In the genomic region with DNA sequence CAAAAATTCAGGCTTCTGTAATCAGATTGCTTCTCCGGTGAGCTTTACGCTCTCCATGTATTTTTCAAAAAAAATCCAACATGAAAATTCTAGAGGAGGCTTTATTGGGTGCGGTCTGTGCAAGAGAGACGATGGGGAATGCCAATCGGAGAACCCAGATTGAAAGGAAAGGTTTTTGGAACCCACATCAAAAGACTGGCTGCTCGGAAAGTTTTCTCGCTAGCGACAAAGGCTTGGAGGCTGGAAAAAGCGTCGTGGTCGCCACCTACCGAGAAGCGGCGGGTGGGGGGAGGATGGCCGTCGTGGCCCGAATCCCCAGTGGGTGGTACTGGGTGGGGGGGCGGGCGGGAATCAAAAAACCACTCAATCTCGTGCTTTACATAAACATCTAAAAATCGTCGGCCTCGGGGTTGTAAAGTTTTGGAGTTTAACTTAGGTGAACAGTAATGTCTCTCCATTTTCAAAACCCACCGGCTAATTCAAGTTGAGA, we compare ENCODE assay signal across 8 cellular contexts. TPM values are rescaled to one million over a fixed set of nuclear protein-coding genes. Genes with fewer than 3 reads are reported as not detected.
DNase-seq lines count a peak whose midpoint lies in the region; ATAC-seq and TF ChIP-seq lines count a peak whose summit lies in the region.

No MANE protein-coding gene starts in this region.

- no CpG with 5 or more reads among the region's 24 CpGs for WGBS in neuronal stem cell (ENCODE audit: extremely low coverage in 2 of 2, insufficient read length in 2 of 2, insufficient replicate concordance in 1 of 2), 2 donors
- WGBS in thymus = under 1% methylated on average over 24 of the region's 24 CpGs

- H3K4ac ChIP-seq in neuronal stem cell (ENCODE audit: low read length) = no peak overlapping the region

- no peaks in the 10 kb centered on the region for H4K20me1 ChIP-seq in OCI-LY7 (ENCODE audit: insufficient read depth, low read length)

- no peaks in the 10 kb centered on the region for H3K27me3 ChIP-seq in neuronal stem cell (ENCODE audit: control insufficient read depth in 3 of 3, insufficient read depth in 3 of 3, low read depth in 1 of 3, low read length in 3 of 3)
- no peaks in the 10 kb centered on the region for H3K27me3 ChIP-seq in thymus (ENCODE audit: control insufficient read depth, insufficient read depth)

- DNase-seq in AG09309 (ENCODE audit: low read depth) (no peak), OCI-LY7 (ENCODE audit: low spot score) (peak; percentile 56), foreskin melanocyte (peak; percentile 15), neuronal stem cell (ENCODE audit: low spot score) (no peak)
- peak; percentile 88 for DNase-seq in activated effector memory CD4-positive, alpha-beta T cell treated with anti-CD3 and anti-CD28 coated beads, Interleukin-2, amount 50 U/mL, for 16 hours

- no peak overlapping the region for H3K18ac ChIP-seq in neuronal stem cell (ENCODE audit: low read length)

- no TSS peak for BruUV-seq in OCI-LY7 (replicated peaks; lab: Mats Ljungman, UMichigan)

- no peak overlapping the region for H2BK120ac ChIP-seq in neuronal stem cell (ENCODE audit: low read depth, low read length)

- H3K14ac ChIP-seq in neuronal stem cell (ENCODE audit: low read length) = no peak overlapping the region

- H4K8ac ChIP-seq in neuronal stem cell (ENCODE audit: low read depth, low read length) = no peak overlapping the region

- POLR2A ChIA-PET in HEK293 (lab: Yijun Ruan, JAX) (interaction anchor here (0.9 kb wide), 1 partner anchor 44 kb away, joined by 3 read pairs; no protein-coding TSS in a partner anchor), OCI-LY7 (lab: Charles Lee) (interaction anchor here (0.6 to 1.5 kb wide), 5 partner anchors 13 to 178 kb away, joined by 3 to 5 read pairs (median 3); no protein-coding TSS in a partner anchor)

- intact Hi-C loops in OCI-LY7 (cut with micrococcal nuclease; ENCODE audit: unreplicated experiment) = no loop called here

- no peaks in the 10 kb centered on the region; a peak in 1 of 3 replicates for H3K36me3 ChIP-seq in HEK293 (ENCODE audit: control insufficient read depth in 2 of 2, insufficient read depth in 1 of 2, low read length in 2 of 2)
- peaks cover 15% of the 10 kb centered on the region for H3K36me3 ChIP-seq in OCI-LY7 (ENCODE audit: insufficient read depth, low read length)
- H3K36me3 ChIP-seq in neuronal stem cell (replicated peaks in 1 of 2; ENCODE audit: control insufficient read depth in 2 of 2, insufficient read depth in 2 of 2, low read length in 2 of 2) = peaks cover 0 to 27% of the 10 kb centered on the region in 2 donors
- H3K36me3 ChIP-seq in thymus (ENCODE audit: control insufficient read depth, insufficient read depth) = peaks cover 7% of the 10 kb centered on the region

- no peak overlapping the region for H4K91ac ChIP-seq in neuronal stem cell (ENCODE audit: low read depth, low read length, poor library complexity)

- H3K9me2 ChIP-seq in OCI-LY7 (ENCODE audit: insufficient read depth, low read length) = no peaks in the 10 kb centered on the region

- peaks cover 1% of the 10 kb centered on the region for H3K79me1 ChIP-seq in neuronal stem cell (ENCODE audit: low read depth, low read length)

- no peak overlapping the region for H2BK15ac ChIP-seq in neuronal stem cell (ENCODE audit: low read length)

- H3K27ac ChIP-seq in HEK293 (ENCODE audit: extremely low read depth, low read depth, low read length) = peak overlapping the region; percentile 99
- H3K27ac ChIP-seq in OCI-LY7 (ENCODE audit: low read depth, low read length, poor library complexity, severe bottlenecking) = peak overlapping the region; percentile 98
- H3K27ac ChIP-seq in neuronal stem cell (replicated peaks; ENCODE audit: low read length) = peak overlapping the region; percentile 96
- H3K27ac ChIP-seq in thymus (ENCODE audit: low read depth) = peak overlapping the region; percentile 93

- no peaks in the 10 kb centered on the region for H3K9me3 ChIP-seq in HEK293 (ENCODE audit: control insufficient read depth, insufficient read depth, low read depth, low read length)
- no peaks in the 10 kb centered on the region for H3K9me3 ChIP-seq in OCI-LY7 (ENCODE audit: low read length)
- peaks cover 0 to 4% of the 10 kb centered on the region in 2 donors for H3K9me3 ChIP-seq in neuronal stem cell (replicated peaks in 1 of 2; ENCODE audit: control insufficient read depth in 2 of 2, insufficient read depth in 1 of 2, low read depth in 1 of 2, low read length in 2 of 2)
- no peaks in the 10 kb centered on the region for H3K9me3 ChIP-seq in thymus (ENCODE audit: control insufficient read depth)

- peak overlapping the region; percentile 84 for H2BK5ac ChIP-seq in neuronal stem cell (ENCODE audit: low read length)

- H3K4me3 ChIP-seq in AG09309 (ENCODE audit: control insufficient read depth, low read depth, low read length) = peak overlapping the region; percentile 91
- H3K4me3 ChIP-seq in HEK293 (ENCODE audit: low read depth, low read length) = peak overlapping the region; percentile 85
- H3K4me3 ChIP-seq in OCI-LY7 (ENCODE audit: low read depth, low read length, poor library complexity, severe bottlenecking) = peak overlapping the region; percentile 98
- H3K4me3 ChIP-seq in neuronal stem cell (ENCODE audit: low read length in 2 of 2) = peak overlapping the region; percentile 90 to 94
- peak overlapping the region; percentile 81 for H3K4me3 ChIP-seq in thymus (ENCODE audit: low read length)

- H3K4me1 ChIP-seq in HEK293 (ENCODE audit: control insufficient read depth, insufficient read depth, low read length) (peaks cover 9% of the 10 kb centered on the region), OCI-LY7 (ENCODE audit: insufficient read depth, low read length, poor library complexity, severe bottlenecking) (peaks cover 53% of the 10 kb centered on the region), neuronal stem cell (ENCODE audit: control insufficient read depth in 2 of 2, insufficient read depth in 1 of 2, low read depth in 1 of 2, low read length in 2 of 2) (peaks cover 12 to 18% of the 10 kb centered on the region in 2 donors), thymus (ENCODE audit: control insufficient read depth, insufficient read depth, low read length) (peaks cover 13% of the 10 kb centered on the region)

- peaks cover 39% of the 10 kb centered on the region for H3K79me2 ChIP-seq in OCI-LY7 (ENCODE audit: insufficient read depth, low read depth, low read length)

- no peak for ATAC-seq in HG03135 (IDR thresholded peaks at IDR 0.05; ENCODE audit: unreplicated experiment)

- no peak overlapping the region for H2BK12ac ChIP-seq in neuronal stem cell (ENCODE audit: low read length)

- H2AFZ ChIP-seq in OCI-LY7 (ENCODE audit: low read length) (peak overlapping the region; percentile 61; the same call in 1 of the 2 replicates), neuronal stem cell (ENCODE audit: low read length) (peak overlapping the region; percentile 89)

- TF ChIP-seq CTCF in AG09309 (IDR thresholded peaks at IDR 0.05; ENCODE audit: control insufficient read depth, insufficient read depth, low read depth, low read length, missing control alignments) (no peak), HEK293 (tag by site-specific recombination; IDR thresholded peaks at IDR 0.05) (no peak), OCI-LY7 (conservative IDR thresholded peaks at IDR 0.05; ENCODE audit: low read length) (0 out of 2 replicates have a peak, but pooled peaks have one; percentile 19)

- CTCF ChIA-PET in HEK293 (lab: Yijun Ruan, JAX) (no interaction called here), OCI-LY7 (lab: Charles Lee; ENCODE audit: unreplicated experiment) (interaction anchor here (0.6 kb wide), 1 partner anchor 256 kb away, joined by 4 read pairs; no protein-coding TSS in a partner anchor)

- H3K23ac ChIP-seq in neuronal stem cell (ENCODE audit: low read depth, low read length, poor library complexity) = no peak overlapping the region

- H2AK5ac ChIP-seq in neuronal stem cell (ENCODE audit: low read depth, low read length) = no peak overlapping the region

- H3K4me2 ChIP-seq in OCI-LY7 (ENCODE audit: low read length) (peak overlapping the region; percentile 99), neuronal stem cell (ENCODE audit: insufficient read depth, low read length, poor library complexity, severe bottlenecking) (peak overlapping the region; percentile 62)

- peak overlapping the region; percentile 89 for H3K9ac ChIP-seq in neuronal stem cell (ENCODE audit: low read depth, low read length, poor library complexity)

TF ChIP-seq in HEK293, 187 proteins besides CTCF, POLR2A, EP300 and RAD21 (continues in another document):
- TF ChIP-seq FEZF1 (tag by site-specific recombination; IDR thresholded peaks at IDR 0.05) (0 out of 2 replicates have a peak, but pooled peaks have one; percentile 18), KLF7 (tag by site-specific recombination; IDR thresholded peaks at IDR 0.05; ENCODE audit: borderline replicate concordance) (no peak), ZNF426 (tag by site-specific recombination; IDR thresholded peaks at IDR 0.05) (no peak), ZNF114 (tag by site-specific recombination; IDR thresholded peaks at IDR 0.05) (no peak), SP7 (tag by site-specific recombination; IDR thresholded peaks at IDR 0.05) (no peak), PRDM1 (tag by site-specific recombination; IDR thresholded peaks at IDR 0.05) (0 out of 2 replicates have a peak, but pooled peaks have one; percentile 25)
- TF ChIP-seq, protein P1, sequence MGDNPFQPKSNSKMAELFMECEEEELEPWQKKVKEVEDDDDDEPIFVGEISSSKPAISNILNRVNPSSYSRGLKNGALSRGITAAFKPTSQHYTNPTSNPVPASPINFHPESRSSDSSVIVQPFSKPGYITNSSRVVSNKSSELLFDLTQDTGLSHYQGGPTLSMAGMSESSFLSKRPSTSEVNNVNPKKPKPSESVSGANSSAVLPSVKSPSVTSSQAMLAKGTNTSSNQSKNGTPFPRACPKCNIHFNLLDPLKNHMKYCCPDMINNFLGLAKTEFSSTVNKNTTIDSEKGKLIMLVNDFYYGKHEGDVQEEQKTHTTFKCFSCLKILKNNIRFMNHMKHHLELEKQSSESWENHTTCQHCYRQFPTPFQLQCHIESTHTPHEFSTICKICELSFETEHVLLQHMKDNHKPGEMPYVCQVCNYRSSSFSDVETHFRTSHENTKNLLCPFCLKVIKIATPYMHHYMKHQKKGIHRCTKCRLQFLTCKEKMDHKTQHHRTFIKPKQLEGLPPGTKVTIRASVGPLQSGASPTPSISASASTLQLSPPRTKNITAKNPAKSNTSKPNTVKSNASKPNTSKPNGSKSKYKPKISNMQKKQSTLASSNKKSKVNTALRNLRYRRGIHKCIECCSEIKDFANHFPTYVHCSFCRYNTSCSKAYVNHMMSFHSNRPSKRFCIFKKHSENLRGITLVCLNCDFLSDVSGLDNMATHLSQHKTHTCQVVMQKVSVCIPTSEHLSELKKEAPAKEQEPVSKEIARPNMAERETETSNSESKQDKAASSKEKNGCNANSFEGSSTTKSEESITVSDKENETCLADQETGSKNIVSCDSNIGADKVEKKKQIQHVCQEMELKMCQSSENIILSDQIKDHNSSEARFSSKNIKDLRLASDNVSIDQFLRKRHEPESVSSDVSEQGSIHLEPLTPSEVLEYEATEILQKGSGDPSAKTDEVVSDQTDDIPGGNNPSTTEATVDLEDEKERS (tag by site-specific recombination; IDR thresholded peaks at IDR 0.05) = no peak

RNA-seq across cellular contexts. Expression of a gene that starts 1.1 kb away (rescaled TPM):
- 145 and 188 TPM in 2 replicates for total RNA-seq in OCI-LY7 (2014; rRNA removed; shearing (Covaris generic))
- 269 and 281 TPM in 2 replicates for total RNA-seq in OCI-LY7 (2022)
- polyA plus RNA-seq in neuronal stem cell (2013, experiment 1 of 2) = 277 TPM
- polyA plus RNA-seq in neuronal stem cell (2013, experiment 2 of 2) = 283 TPM
- 35.1 TPM for polyA plus RNA-seq in thymus

Comparison
In these comparisons a context has a peak if more than half of its experiments do, and no peak if none do; other contexts are left out.
1. DNase-seq: peak in OCI-LY7 (single experiment), activated effector memory CD4-positive, alpha-beta T cell treated with anti-CD3 and anti-CD28 coated beads, Interleukin-2, amount 50 U/mL, for 16 hours (single experiment) and foreskin melanocyte (single experiment); none in AG09309 (single experiment) and neuronal stem cell (single experiment).
2. Peak in every context shown above with its lines, with median percentiles within 50 percentile points of each other: H3K4me3 ChIP-seq and H3K27ac ChIP-seq.